Comparison of ENCODE assay signal across 27 cellular contexts in the genomic region with DNA sequence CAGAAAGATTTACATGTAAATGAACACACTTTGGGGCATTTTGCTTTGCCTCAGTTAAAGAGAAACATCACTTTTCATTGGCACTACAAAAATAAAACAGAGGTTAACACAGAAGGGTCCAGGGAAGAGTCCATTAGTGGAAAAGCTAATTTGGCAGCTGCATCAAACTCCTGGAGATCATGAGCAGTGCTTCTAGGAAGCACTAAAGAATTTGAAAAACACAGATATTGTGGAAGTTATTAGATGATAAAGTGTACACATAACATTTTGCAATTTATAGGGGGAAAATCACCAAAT.
"Had no signal": no experiment of that assay in that cellular context is flagged by ENCODE, and none has a peak within 500 bp of the region (broad histone marks: within the 10 kb centered on the region; RNA-seq: fewer than 3 reads in every experiment).

No MANE protein-coding gene starts in this region.

- FAIRE-seq: keratinocyte had no signal

- H3K36me3 ChIP-seq: neural progenitor cell, ovary, right atrium auricular region, stomach, thyroid gland, transverse colon, upper lobe of left lung, vagina had no signal

- H3K9ac ChIP-seq: neural progenitor cell had no signal

- H3K27me3 Mint-ChIP-seq: memory B cell; progenitor cell of endocrine pancreas; stimulated activated naive B cell treated with anti-CD40 and anti-IgM and Interleukin-4, amounts not matched to agents 10 μg/mL and 1 μg/mL and 100 μg/mL, for 72 hours had no signal

- H3K27ac ChIP-seq: hepatocyte, neural progenitor cell, ovary, skin epidermis, stomach, testis, thyroid gland, transverse colon, upper lobe of left lung, vagina had no signal

- H3K9me3 ChIP-seq: ovary, right atrium auricular region, stomach, testis, thyroid gland, transverse colon, upper lobe of left lung, vagina had no signal

- H2AFZ ChIP-seq: hepatocyte, neural progenitor cell had no signal

- H3K27me3 ChIP-seq: hepatocyte, neural progenitor cell, ovary, right atrium auricular region, stomach, testis, thyroid gland, transverse colon, upper lobe of left lung, vagina had no signal

- H3K27ac Mint-ChIP-seq: memory B cell; natural killer cell; nephron progenitor cell; neural progenitor cell; progenitor cell of endocrine pancreas; stimulated activated naive B cell treated with anti-CD40 and anti-IgM and Interleukin-4, amounts not matched to agents 10 μg/mL and 1 μg/mL and 100 μg/mL, for 72 hours had no signal

- H3K4me1 Mint-ChIP-seq: memory B cell; natural killer cell; nephron progenitor cell; neural progenitor cell; stimulated activated naive B cell treated with anti-CD40 and anti-IgM and Interleukin-4, amounts not matched to agents 10 μg/mL and 1 μg/mL and 100 μg/mL, for 72 hours had no signal

- H3K9me3 Mint-ChIP-seq: memory B cell; nephron progenitor cell; neural progenitor cell; stimulated activated naive B cell treated with anti-CD40 and anti-IgM and Interleukin-4, amounts not matched to agents 10 μg/mL and 1 μg/mL and 100 μg/mL, for 72 hours had no signal

- ATAC-seq: left colon; natural killer cell; sciatic nerve; stimulated activated naive B cell treated with anti-CD40 and anti-IgM and Interleukin-4, amounts not matched to agents 10 μg/mL and 1 μg/mL and 100 μg/mL, for 72 hours; stimulated activated naive CD8-positive, alpha-beta T cell treated with anti-CD3 and anti-CD28 coated beads, Interleukin-15, Interleukin-2, amounts not matched to agents 100 U/mL and 50 U/mL, for 24 hours had no signal

- H3K4me3 ChIP-seq: hepatocyte, lung, neural progenitor cell, ovary, right atrium auricular region, skin epidermis, stomach, testis, thyroid gland, transverse colon, upper lobe of left lung, vagina had no signal

- H3K4me3 Mint-ChIP-seq: memory B cell; natural killer cell; nephron progenitor cell; neural progenitor cell; stimulated activated naive B cell treated with anti-CD40 and anti-IgM and Interleukin-4, amounts not matched to agents 10 μg/mL and 1 μg/mL and 100 μg/mL, for 72 hours had no signal

- DNase-seq: head of caudate nucleus; kidney glomerular epithelial cell; left colon; natural killer cell; nephron progenitor cell; ovary; stimulated activated CD4-positive, alpha-beta T cell treated with anti-CD3 and anti-CD28 coated beads, Interleukin-12 subunit alpha, Interleukin-12 subunit beta, amount 100 ng/mL, for 4 hours; stimulated activated CD4-positive, alpha-beta T cell treated with anti-CD3 and anti-CD28 coated beads, Interleukin-15, amount 100 ng/mL, for 24 hours; stimulated activated CD4-positive, alpha-beta T cell treated with anti-CD3 and anti-CD28 coated beads, Interleukin-2, amount 100 ng/mL, for 24 hours; stimulated activated CD4-positive, alpha-beta T cell treated with anti-CD3 and anti-CD28 coated beads, Interleukin-4, amount 100 ng/mL, for 1 hour; stimulated activated naive B cell treated with anti-CD40 and anti-IgM and Interleukin-4, amounts not matched to agents 10 μg/mL and 1 μg/mL and 100 μg/mL, for 72 hours; stimulated activated naive CD8-positive, alpha-beta T cell treated with anti-CD3 and anti-CD28 coated beads, Interleukin-15, Interleukin-2, amounts not matched to agents 100 U/mL and 50 U/mL, for 24 hours; stomach; testis; thyroid gland; transverse colon; upper lobe of left lung had no signal

- H3K4me2 ChIP-seq: hepatocyte, neural progenitor cell had no signal

- H3K4me1 ChIP-seq: right atrium auricular region, testis, thyroid gland, transverse colon, upper lobe of left lung, vagina had no signal

- H3K36me3 Mint-ChIP-seq: memory B cell; natural killer cell; neural progenitor cell; stimulated activated naive B cell treated with anti-CD40 and anti-IgM and Interleukin-4, amounts not matched to agents 10 μg/mL and 1 μg/mL and 100 μg/mL, for 72 hours had no signal

- H3K79me2 ChIP-seq: hepatocyte had no signal
